25 cellular contexts compared by ENCODE assay signal in genomic region chr2:210228586-210228985, GRCh38. TPM values are rescaled to one million over a fixed set of nuclear protein-coding genes. Genes with fewer than 3 reads are reported as not detected.
DNase-seq lines count a peak whose midpoint lies in the region; ATAC-seq and TF ChIP-seq lines count a peak whose summit lies in the region.
"Had no signal": no experiment of that assay in that cellular context is flagged by ENCODE, and none has a peak within 500 bp of the region (broad histone marks: within the 10 kb centered on the region; RNA-seq: fewer than 3 reads in every experiment).

No MANE protein-coding gene starts in this region.

- DNase-seq in MCF 10A (ENCODE audit: unreplicated experiment) = no peak
- no peak for DNase-seq in breast epithelium (ENCODE audit: low spot score in 2 of 2)
- no peak for DNase-seq in stimulated activated effector memory CD8-positive, alpha-beta T cell treated with anti-CD3 and anti-CD28 coated beads, Interleukin-12 subunit alpha, Interleukin-12 subunit beta, amount 100 ng/mL, for 72 hours (ENCODE audit: low spot score in 2 of 2)
- DNase-seq in thyroid gland = peak; percentile 76 to 85
- no peak for DNase-seq in HEK293T (ENCODE audit: extremely low spot score)
- DNase-seq: AML-193; CD4-positive, alpha-beta memory T cell; CD4-positive, CD25-positive, alpha-beta regulatory T cell; CD8-positive, alpha-beta memory T cell; COR-L47; DMS 273 treated with DMSO at 0.1 percent for 48 hours; DMS153; DMS79; DND-41; EL; GDM1 had no signal

- H3K4me1 Mint-ChIP-seq in MCF 10A (ENCODE audit: insufficient read depth, unreplicated experiment) = peaks cover 19% of the 10 kb centered on the region
- peaks cover 5% of the 10 kb centered on the region for H3K4me1 Mint-ChIP-seq in stimulated activated effector memory CD8-positive, alpha-beta T cell treated with anti-CD3 and anti-CD28 coated beads, Interleukin-12 subunit alpha, Interleukin-12 subunit beta, amount 100 ng/mL, for 72 hours

- no peaks in the 10 kb centered on the region for H3K36me3 ChIP-seq in breast epithelium
- H3K36me3 ChIP-seq in thyroid gland = no peaks in the 10 kb centered on the region
- H3K36me3 ChIP-seq: BLaER1 treated with 17β-estradiol and CSF1 and Interleukin-3, amounts not matched to agents 10 nM and 100 nM had no signal

- CTCF ChIA-PET in MCF 10A (lab: Yijun Ruan, JAX) (interaction anchor here (0.6 to 2.0 kb wide), 2 partner anchors 33 to 171 kb away, joined by 3 to 6 read pairs; no protein-coding TSS in a partner anchor), HEK293T (lab: Yijun Ruan, JAX) (no interaction called here)

- H3K27ac ChIP-seq in breast epithelium = no peak overlapping the region
- peak overlapping the region in 1 of 3 donors; percentile 15 for H3K27ac ChIP-seq in thyroid gland
- H3K27ac ChIP-seq: A549; BLaER1 treated with 17β-estradiol and CSF1 and Interleukin-3, amounts not matched to agents 10 nM and 100 nM had no signal

- peak overlapping the region; percentile 19 for H3K27ac Mint-ChIP-seq in MCF 10A (ENCODE audit: low read depth, unreplicated experiment)
- no peak overlapping the region for H3K27ac Mint-ChIP-seq in stimulated activated effector memory CD8-positive, alpha-beta T cell treated with anti-CD3 and anti-CD28 coated beads, Interleukin-12 subunit alpha, Interleukin-12 subunit beta, amount 100 ng/mL, for 72 hours
- H3K27ac Mint-ChIP-seq: B cell; CD14-positive monocyte; CD4-positive, alpha-beta memory T cell; CD4-positive, CD25-positive, alpha-beta regulatory T cell; CD8-positive, alpha-beta memory T cell had no signal

- H3K4me3 Mint-ChIP-seq in MCF 10A (ENCODE audit: unreplicated experiment) = no peak overlapping the region
- H3K4me3 Mint-ChIP-seq in stimulated activated effector memory CD8-positive, alpha-beta T cell treated with anti-CD3 and anti-CD28 coated beads, Interleukin-12 subunit alpha, Interleukin-12 subunit beta, amount 100 ng/mL, for 72 hours = no peak overlapping the region
- H3K4me3 Mint-ChIP-seq: B cell; CD14-positive monocyte; CD4-positive, alpha-beta memory T cell; CD4-positive, CD25-positive, alpha-beta regulatory T cell; CD8-positive, alpha-beta memory T cell had no signal

- TF ChIP-seq POLR2A in breast epithelium (IDR thresholded peaks at IDR 0.05) (no peak), thyroid gland (IDR thresholded peaks at IDR 0.05) (no peak)

- peak; percentile 31 for ATAC-seq in stimulated activated effector memory CD8-positive, alpha-beta T cell treated with anti-CD3 and anti-CD28 coated beads, Interleukin-12 subunit alpha, Interleukin-12 subunit beta, amount 100 ng/mL, for 72 hours
- no peak for ATAC-seq in HG03108 (IDR thresholded peaks at IDR 0.05; ENCODE audit: unreplicated experiment)
- ATAC-seq: A549, GM12878 had no signal

- 32 to 42% methylated on average over 6 of the region's 7 CpGs for WGBS in thyroid gland, 2 donors

- no peaks in the 10 kb centered on the region for H3K4me1 ChIP-seq in breast epithelium
- H3K4me1 ChIP-seq in thyroid gland = peaks cover 26 to 33% of the 10 kb centered on the region in 2 donors
- H3K4me1 ChIP-seq: A549; BLaER1 treated with 17β-estradiol and CSF1 and Interleukin-3, amounts not matched to agents 10 nM and 100 nM had no signal

- no peaks in the 10 kb centered on the region for H3K9me3 Mint-ChIP-seq in MCF 10A (ENCODE audit: unreplicated experiment)
- no peaks in the 10 kb centered on the region for H3K9me3 Mint-ChIP-seq in stimulated activated effector memory CD8-positive, alpha-beta T cell treated with anti-CD3 and anti-CD28 coated beads, Interleukin-12 subunit alpha, Interleukin-12 subunit beta, amount 100 ng/mL, for 72 hours
- H3K9me3 Mint-ChIP-seq: CD4-positive, alpha-beta memory T cell; CD8-positive, alpha-beta memory T cell had no signal

- TF ChIP-seq CTCF in MCF 10A (IDR thresholded peaks at IDR 0.05; ENCODE audit: unreplicated experiment) = no peak
- no peak for TF ChIP-seq CTCF in breast epithelium (IDR thresholded peaks at IDR 0.05)
- TF ChIP-seq CTCF in thyroid gland (IDR thresholded peaks at IDR 0.05) = no peak

- no peak overlapping the region for H3K4me3 ChIP-seq in breast epithelium
- no peak overlapping the region for H3K4me3 ChIP-seq in thyroid gland (replicated peaks in 1 of 3)
- H3K4me3 ChIP-seq: A549; BLaER1 treated with 17β-estradiol and CSF1 and Interleukin-3, amounts not matched to agents 10 nM and 100 nM; GM12878 had no signal

- no peaks in the 10 kb centered on the region for H3K36me3 Mint-ChIP-seq in MCF 10A (ENCODE audit: insufficient read depth, unreplicated experiment)
- H3K36me3 Mint-ChIP-seq in stimulated activated effector memory CD8-positive, alpha-beta T cell treated with anti-CD3 and anti-CD28 coated beads, Interleukin-12 subunit alpha, Interleukin-12 subunit beta, amount 100 ng/mL, for 72 hours = no peaks in the 10 kb centered on the region
- H3K36me3 Mint-ChIP-seq: CD14-positive monocyte; CD4-positive, alpha-beta memory T cell; CD4-positive, CD25-positive, alpha-beta regulatory T cell had no signal

- H3K27me3 Mint-ChIP-seq in MCF 10A (ENCODE audit: insufficient read depth, unreplicated experiment) = no peaks in the 10 kb centered on the region

- BruUV-seq in MCF 10A (replicated peaks; lab: Mats Ljungman, UMichigan) = no TSS peak

- no peaks in the 10 kb centered on the region for H3K9me3 ChIP-seq in breast epithelium
- H3K9me3 ChIP-seq in thyroid gland = no peaks in the 10 kb centered on the region
- H3K9me3 ChIP-seq: A549 had no signal

- intact Hi-C loops in MCF 10A (cut with micrococcal nuclease) (no loop called here), breast epithelium (cut with DNase I; ENCODE audit: low total_unique reads) (no loop called here), thyroid gland (cut with DNase I) (no loop called here)

- POLR2A ChIA-PET in MCF 10A (lab: Yijun Ruan, JAX) (no interaction called here), HEK293T (lab: Yijun Ruan, JAX) (no interaction called here)

- H3K27me3 ChIP-seq in breast epithelium (peaks cover 0 to 26% of the 10 kb centered on the region in 2 donors), thyroid gland (no peaks in the 10 kb centered on the region)
- H3K27me3 ChIP-seq: BLaER1 treated with 17β-estradiol and CSF1 and Interleukin-3, amounts not matched to agents 10 nM and 100 nM had no signal

TF ChIP-seq in HEK293T, 16 proteins besides CTCF, POLR2A, EP300 and RAD21:
- TF ChIP-seq ELF4 (IDR thresholded peaks at IDR 0.05) = no peak
- no peak for TF ChIP-seq ZNF384 (IDR thresholded peaks at IDR 0.05)
- TF ChIP-seq SP1 (IDR thresholded peaks at IDR 0.05) = no peak
- no peak for TF ChIP-seq LEF1 (IDR thresholded peaks at IDR 0.05; ENCODE audit: borderline replicate concordance)
- TF ChIP-seq PKNOX1 (IDR thresholded peaks at IDR 0.05) = no peak
- no peak for TF ChIP-seq NFRKB (IDR thresholded peaks at IDR 0.05)
- no peak for TF ChIP-seq FOXK2 (IDR thresholded peaks at IDR 0.05)
- no peak for TF ChIP-seq BHLHE40 (IDR thresholded peaks at IDR 0.05; ENCODE audit: borderline replicate concordance)
- TF ChIP-seq CTBP1 (IDR thresholded peaks at IDR 0.05; ENCODE audit: borderline replicate concordance) = no peak
- no peak for TF ChIP-seq SUZ12 (IDR thresholded peaks at IDR 0.05)
- no peak for TF ChIP-seq L3MBTL2 (conservative IDR thresholded peaks at IDR 0.05)
- no peak for TF ChIP-seq ARNT (IDR thresholded peaks at IDR 0.05)
- TF ChIP-seq HDGF (IDR thresholded peaks at IDR 0.05; ENCODE audit: borderline replicate concordance) = no peak
- TF ChIP-seq FOXA1 (IDR thresholded peaks at IDR 0.05) = no peak
- TF ChIP-seq TARDBP (IDR thresholded peaks at IDR 0.05) = no peak
- TF ChIP-seq FOXM1 (IDR thresholded peaks at IDR 0.05; ENCODE audit: borderline replicate concordance) = no peak

RNA-seq across cellular contexts. Expression of gene ACADL, which starts 3.3 kb away (rescaled TPM):
- total RNA-seq in MCF 10A (2022) = not detected in 2 replicates
- 10 to 100 TPM in 1 of 3 donors, 1 to 10 TPM in 2; 2.0 to 27.5 (median 2.5) TPM for total RNA-seq in breast epithelium
- total RNA-seq in thyroid gland = 100 to 1,000 TPM in 2 of 4 donors, 10 to 100 TPM in 2; 72.7 to 133 (median 111) TPM
- total RNA-seq: A172; B cell; CD4-positive, alpha-beta memory T cell; CD4-positive, CD25-positive, alpha-beta regulatory T cell; CD8-positive, alpha-beta memory T cell; Daoy; G401; GM12878 had no signal

RNA-seq across cellular contexts. Expression of gene KANSL1L, which starts 57.4 kb away (rescaled TPM):
- total RNA-seq in MCF 10A (2022) (7.4 and 9.8 TPM in 2 replicates), breast epithelium (10 to 100 TPM; 40.3 to 55.8 (median 52.8) TPM), thyroid gland (100 to 1,000 TPM in 2 of 4 donors, 10 to 100 TPM in 2; 75.8 to 154 (median 96.9) TPM)

Comparison
In these comparisons a context has a peak if more than half of its experiments do, and no peak if none do; other contexts are left out.
1. DNase-seq: peak in thyroid gland (2 of 2); none in MCF 10A (single experiment), breast epithelium (0 of 2), stimulated activated effector memory CD8-positive, alpha-beta T cell treated with anti-CD3 and anti-CD28 coated beads, Interleukin-12 subunit alpha, Interleukin-12 subunit beta, amount 100 ng/mL, for 72 hours (0 of 2) and HEK293T (single experiment).